Comparison of ENCODE assay signal across 19 cellular contexts in the genomic region with DNA sequence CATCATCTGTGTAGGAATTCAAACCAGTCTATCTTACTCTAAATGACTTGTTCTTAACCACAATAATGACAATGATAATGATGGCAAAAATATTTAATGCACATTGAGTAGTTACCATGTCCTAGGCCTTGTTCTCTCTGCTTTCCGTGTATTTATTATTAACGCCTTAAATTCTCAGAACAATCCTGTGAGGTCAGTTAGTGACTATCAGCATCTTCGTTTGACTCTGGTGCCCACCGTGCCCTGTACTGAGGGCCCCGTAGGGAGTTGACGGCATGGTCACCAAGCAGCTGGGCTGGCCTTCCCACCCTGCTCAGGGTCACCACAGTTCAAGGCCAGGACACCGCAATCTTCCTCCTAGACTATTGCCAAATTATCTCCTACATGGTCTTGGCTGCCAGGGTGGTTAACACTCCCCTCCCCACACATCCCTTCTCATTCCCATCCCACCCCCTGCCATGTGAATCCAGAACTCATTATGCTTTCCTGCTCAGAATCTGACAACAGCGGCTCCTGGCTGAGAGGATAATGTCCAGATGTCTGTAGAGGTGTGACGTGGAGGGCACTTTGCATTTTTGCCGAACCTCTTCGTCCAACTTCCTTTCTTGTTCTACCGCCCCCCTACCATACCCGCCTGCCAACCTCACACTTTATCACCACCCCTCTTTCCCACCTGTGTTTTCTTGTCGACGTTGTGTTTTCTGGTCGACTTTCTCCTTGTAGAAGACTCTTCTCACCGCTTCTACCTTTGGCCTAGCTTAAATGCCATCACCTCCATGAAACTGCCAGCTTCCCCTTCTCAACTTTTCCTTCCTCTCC. TPM values are rescaled to one million over a fixed set of nuclear protein-coding genes. Genes with fewer than 3 reads are reported as not detected.
A peak's percentile ranks its signal among the peaks of the same experiment; 100 is the strongest.
DNase-seq lines count a peak whose midpoint lies in the region; ATAC-seq and TF ChIP-seq lines count a peak whose summit lies in the region.
"Had no signal": no experiment of that assay in that cellular context is flagged by ENCODE, and none has a peak within 500 bp of the region (broad histone marks: within the 10 kb centered on the region; RNA-seq: fewer than 3 reads in every experiment).

No MANE protein-coding gene starts in this region.

- H3K36me3 ChIP-seq in BLaER1 treated with 17β-estradiol and CSF1 and Interleukin-3, amounts not matched to agents 10 nM and 100 nM: no peaks in the 10 kb centered on the region
- no peaks in the 10 kb centered on the region for H3K36me3 ChIP-seq in endodermal cell (ENCODE audit: control insufficient read depth, insufficient read depth, low read length)
- no peaks in the 10 kb centered on the region for H3K36me3 ChIP-seq in osteoblast (ENCODE audit: insufficient read depth, low read length)
- no peaks in the 10 kb centered on the region for H3K36me3 ChIP-seq in suprapubic skin
- H3K36me3 ChIP-seq: HAP-1 had no signal

- peak; percentile 17 for DNase-seq in activated CD8-positive, alpha-beta memory T cell treated with anti-CD3 and anti-CD28 coated beads for 24 hours
- DNase-seq in activated CD8-positive, alpha-beta memory T cell treated with anti-CD3 and anti-CD28 coated beads, Interleukin-2, amount 50 U/mL, for 48 hours: no peak
- DNase-seq in endodermal cell (peak; percentile 49), osteoblast (ENCODE audit: insufficient read length, low spot score, missing footprints) (peak; percentile 57), suprapubic skin (ENCODE audit: low spot score in 2 of 2) (no peak), NCI-H748 (lab: John Stamatoyannopoulos, UW; ENCODE audit: unreplicated experiment) (no peak)
- DNase-seq: C1 segment of cervical spinal cord; CD8-positive, alpha-beta memory T cell; DMS79; KG1; NCI-H1694 treated with DMSO at 0.1 percent for 48 hours; NCI-H2107; NCI-H226; NCI-H524; PC-3; RPMI8226 had no signal

- no peak for ATAC-seq in GM19452 (IDR thresholded peaks at IDR 0.05; ENCODE audit: unreplicated experiment)
- ATAC-seq: PC-3 had no signal

- peak overlapping the region in 7 of 11 experiments; percentile 50 to 84 (median 72); a peak in 13 of 22 replicates for H3K9ac ChIP-seq in BLaER1 treated with 17β-estradiol and CSF1 and Interleukin-3, amounts not matched to agents 10 nM and 100 nM
- no peak overlapping the region for H3K9ac ChIP-seq in endodermal cell (ENCODE audit: extremely low read depth, low read length, poor library complexity, severe bottlenecking)

- no peaks in the 10 kb centered on the region for H3K27me3 Mint-ChIP-seq in endodermal cell (ENCODE audit: insufficient read depth)

- H3K4me1 Mint-ChIP-seq in endodermal cell: peaks cover 17% of the 10 kb centered on the region
- H3K4me1 Mint-ChIP-seq: CD8-positive, alpha-beta memory T cell had no signal

- TF ChIP-seq EP300 in suprapubic skin (IDR thresholded peaks at IDR 0.05): no peak

- TF ChIP-seq CTCF in endodermal cell (conservative IDR thresholded peaks at IDR 0.05) (no peak), osteoblast (IDR thresholded peaks at IDR 0.05; ENCODE audit: extremely low read depth, low read depth, low read length) (no peak), suprapubic skin (IDR thresholded peaks at IDR 0.05) (no peak)

- H3K79me2 ChIP-seq in osteoblast (ENCODE audit: insufficient read depth, low read length): no peaks in the 10 kb centered on the region

- peak overlapping the region; percentile 49 to 97 (median 94) for H3K4me2 ChIP-seq in BLaER1 treated with 17β-estradiol and CSF1 and Interleukin-3, amounts not matched to agents 10 nM and 100 nM
- no peak overlapping the region for H3K4me2 ChIP-seq in osteoblast (ENCODE audit: insufficient read depth, low read length)

- 93 to 94% methylated on average over 14 to 16 of the region's 17 CpGs for WGBS in endodermal cell (ENCODE audit: insufficient coverage in 1 of 2, insufficient read length in 1 of 2), 2 experiments
- 93% methylated on average over 16 of the region's 17 CpGs for WGBS in suprapubic skin

- no peak overlapping the region for H2AFZ ChIP-seq in osteoblast (ENCODE audit: low read length)

- H3K36me3 Mint-ChIP-seq in endodermal cell (ENCODE audit: low read depth): no peaks in the 10 kb centered on the region
- H3K36me3 Mint-ChIP-seq: CD8-positive, alpha-beta memory T cell had no signal

- no peak for TF ChIP-seq POLR2A in suprapubic skin (IDR thresholded peaks at IDR 0.05)

- H3K4me1 ChIP-seq in BLaER1 treated with 17β-estradiol and CSF1 and Interleukin-3, amounts not matched to agents 10 nM and 100 nM: peaks cover 22 to 83% (median 73%) of the 10 kb centered on the region in 10 experiments
- H3K4me1 ChIP-seq in endodermal cell (ENCODE audit: control insufficient read depth, insufficient read depth, low read length): no peaks in the 10 kb centered on the region
- H3K4me1 ChIP-seq in osteoblast (ENCODE audit: insufficient read depth, low read length): no peaks in the 10 kb centered on the region
- H3K4me1 ChIP-seq in suprapubic skin: no peaks in the 10 kb centered on the region
- H3K4me1 ChIP-seq: HAP-1 had no signal

- no peaks in the 10 kb centered on the region; a peak in 1 of 22 replicates for H4K20me1 ChIP-seq in BLaER1 treated with 17β-estradiol and CSF1 and Interleukin-3, amounts not matched to agents 10 nM and 100 nM
- H4K20me1 ChIP-seq in osteoblast (ENCODE audit: insufficient read depth, low read length): no peaks in the 10 kb centered on the region

- H3K9me3 Mint-ChIP-seq in endodermal cell: no peaks in the 10 kb centered on the region
- H3K9me3 Mint-ChIP-seq: CD8-positive, alpha-beta memory T cell had no signal

- H3K27ac Mint-ChIP-seq in endodermal cell: no peak overlapping the region

- 0 out of 20 replicates have a peak overlapping the region, but pooled peaks of 1 of the 10 experiments have one; percentile 53 for H3K4me3 ChIP-seq in BLaER1 treated with 17β-estradiol and CSF1 and Interleukin-3, amounts not matched to agents 10 nM and 100 nM
- H3K4me3 ChIP-seq in endodermal cell (ENCODE audit: low read length) (no peak overlapping the region), osteoblast (ENCODE audit: insufficient read depth, low read length) (no peak overlapping the region), suprapubic skin (no peak overlapping the region)
- H3K4me3 ChIP-seq: HAP-1 had no signal

- H3K27ac ChIP-seq in BLaER1 treated with 17β-estradiol and CSF1 and Interleukin-3, amounts not matched to agents 10 nM and 100 nM: peak overlapping the region in 8 of 11 experiments; percentile 75 to 96 (median 90); a peak in 17 of 22 replicates
- H3K27ac ChIP-seq in endodermal cell (ENCODE audit: low read depth, low read length): no peak overlapping the region
- H3K27ac ChIP-seq in osteoblast (ENCODE audit: low read depth, low read length): no peak overlapping the region
- no peak overlapping the region for H3K27ac ChIP-seq in suprapubic skin

- no peak overlapping the region for H3K4me3 Mint-ChIP-seq in endodermal cell
- H3K4me3 Mint-ChIP-seq: CD8-positive, alpha-beta memory T cell had no signal

- no peaks in the 10 kb centered on the region for H3K9me3 ChIP-seq in BLaER1 treated with 17β-estradiol and CSF1 and Interleukin-3, amounts not matched to agents 10 nM and 100 nM (replicated peaks in 1 of 11)
- H3K9me3 ChIP-seq in endodermal cell (ENCODE audit: control insufficient read depth, low read length) (no peaks in the 10 kb centered on the region), osteoblast (ENCODE audit: low read depth, low read length) (no peaks in the 10 kb centered on the region), suprapubic skin (no peaks in the 10 kb centered on the region)
- H3K9me3 ChIP-seq: HAP-1 had no signal

- H3K27me3 ChIP-seq in BLaER1 treated with 17β-estradiol and CSF1 and Interleukin-3, amounts not matched to agents 10 nM and 100 nM: peaks cover 0 to 23% (median 0%) of the 10 kb centered on the region in 11 experiments; a peak in 5 of 22 replicates
- H3K27me3 ChIP-seq in endodermal cell (ENCODE audit: control insufficient read depth, insufficient read depth, low read length, poor library complexity, severe bottlenecking): no peaks in the 10 kb centered on the region
- H3K27me3 ChIP-seq in osteoblast (ENCODE audit: insufficient read depth, low read length): no peaks in the 10 kb centered on the region
- H3K27me3 ChIP-seq in suprapubic skin: no peaks in the 10 kb centered on the region

RNA-seq across cellular contexts. Expression of gene IGFN1, which starts 33.4 kb away (rescaled TPM):
- total RNA-seq in endodermal cell (not detected), osteoblast (under 0.01 TPM in 2 replicates), suprapubic skin (under 1 TPM in 2 of 4 donors, not detected in 2; 0.13 to 0.57 TPM)
- polyA plus RNA-seq in endodermal cell (2013, experiment 1 of 2): 0.18 TPM
- polyA plus RNA-seq in endodermal cell (2013, experiment 2 of 2): not detected
- total RNA-seq: CD8-positive, alpha-beta memory T cell had no signal
- polyA plus RNA-seq: CD8-positive, alpha-beta memory T cell had no signal

RNA-seq across cellular contexts. Expression of gene PKP1, which starts 59.2 kb away (rescaled TPM):
- total RNA-seq in endodermal cell (under 1 TPM; 0.18 to 0.44 TPM), osteoblast (under 0.01 TPM in 2 replicates), suprapubic skin (1,000 to 10,000 TPM in 3 of 4 donors, 100 to 1,000 TPM in 1; 888 to 1,187 (median 1,096) TPM)
- not detected for polyA plus RNA-seq in endodermal cell (2013, experiment 1 of 2)
- not detected for polyA plus RNA-seq in endodermal cell (2013, experiment 2 of 2)
- total RNA-seq: CD8-positive, alpha-beta memory T cell had no signal
- polyA plus RNA-seq: CD8-positive, alpha-beta memory T cell had no signal

Comparison
In these comparisons a context has a peak if more than half of its experiments do, and no peak if none do; other contexts are left out.
1. DNase-seq: peak in activated CD8-positive, alpha-beta memory T cell treated with anti-CD3 and anti-CD28 coated beads for 24 hours (single experiment), endodermal cell (single experiment) and osteoblast (single experiment); none in activated CD8-positive, alpha-beta memory T cell treated with anti-CD3 and anti-CD28 coated beads, Interleukin-2, amount 50 U/mL, for 48 hours (single experiment), suprapubic skin (0 of 2) and NCI-H748 (single experiment).
2. H3K27ac ChIP-seq: peak in BLaER1 treated with 17β-estradiol and CSF1 and Interleukin-3, amounts not matched to agents 10 nM and 100 nM (8 of 11); none in endodermal cell (single experiment), osteoblast (single experiment) and suprapubic skin (single experiment).
3. RNA of gene PKP1, which starts 59.2 kb away (total RNA-seq): 888 to 1,187 TPM in suprapubic skin; 0.18 to 0.44 TPM in endodermal cell and under 0.01 TPM in osteoblast; every median in the first group is over 100 times any median in the second.